Comparison of ENCODE assay signal across 24 cellular contexts in the genomic region with DNA sequence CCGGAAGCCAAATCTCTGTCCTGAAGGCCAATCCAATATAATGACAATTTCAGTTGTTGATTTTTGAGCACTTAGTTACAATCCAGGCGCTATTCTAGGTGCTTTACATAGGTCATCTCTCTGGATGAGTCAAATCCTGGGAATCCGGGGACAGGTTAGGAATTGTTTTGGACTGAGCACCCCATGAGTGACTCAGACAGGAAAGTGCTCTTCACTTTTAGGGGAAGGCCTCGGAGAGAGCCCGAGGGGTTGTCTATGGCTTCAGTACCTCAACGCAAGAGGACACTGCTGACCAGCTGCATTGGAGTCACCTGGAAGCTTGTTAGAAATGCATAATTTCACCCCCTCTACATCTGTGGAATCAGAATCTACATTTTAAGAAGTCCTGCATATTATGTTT.
A peak's percentile ranks its signal among the peaks of the same experiment; 100 is the strongest.
DNase-seq lines count a peak whose midpoint lies in the region; ATAC-seq and TF ChIP-seq lines count a peak whose summit lies in the region.
"Had no signal": no experiment of that assay in that cellular context is flagged by ENCODE, and none has a peak within 500 bp of the region (broad histone marks: within the 10 kb centered on the region; RNA-seq: fewer than 3 reads in every experiment).

No MANE protein-coding gene starts in this region.

- intact Hi-C loops in mammary epithelial cell (cut with micrococcal nuclease) (loop anchor here (5.0 to 10.0 kb wide), 3 partner anchors 102 to 755 kb away; a partner anchor contains a TSS), sigmoid colon (cut with DNase I) (no loop called here)

- H2AFZ ChIP-seq in mammary epithelial cell (ENCODE audit: low read depth, low read length): no peak overlapping the region

- no peaks in the 10 kb centered on the region for H3K79me2 ChIP-seq in mammary epithelial cell (ENCODE audit: insufficient read depth, low read length)

- CTCF ChIA-PET in mammary epithelial cell (lab: Charles Lee; ENCODE audit: low non-redundant PET): no interaction called here

- no peak overlapping the region for H3K9ac ChIP-seq in mammary epithelial cell (ENCODE audit: insufficient read depth, low read length)

- TF ChIP-seq CTCF in mammary epithelial cell (conservative IDR thresholded peaks at IDR 0.05 in 1 of 2, IDR thresholded peaks at IDR 0.05 in 1 of 2; ENCODE audit: extremely low read depth in 1 of 2, insufficient read depth in 1 of 2, low read depth in 1 of 2, low read length in 2 of 2) (peak; percentile 31 to 40), sigmoid colon (IDR thresholded peaks at IDR 0.05) (no peak)

- H3K4me3 ChIP-seq in mammary epithelial cell (replicated peaks in 1 of 3; ENCODE audit: insufficient read depth in 1 of 3, low read depth in 2 of 3, low read length in 3 of 3) (no peak overlapping the region), sigmoid colon (no peak overlapping the region), SJCRH30 (no peak overlapping the region)
- H3K4me3 ChIP-seq: SK-N-MC had no signal

- H3K4me1 ChIP-seq in mammary epithelial cell (ENCODE audit: insufficient read depth, low read length): peaks cover 15% of the 10 kb centered on the region
- H3K4me1 ChIP-seq in sigmoid colon: no peaks in the 10 kb centered on the region
- no peaks in the 10 kb centered on the region for H3K4me1 ChIP-seq in SJCRH30

- no peaks in the 10 kb centered on the region for H4K20me1 ChIP-seq in mammary epithelial cell (ENCODE audit: insufficient read depth, low read length)

- 2% methylated on average over 6 of the region's 6 CpGs for WGBS in mammary epithelial cell (ENCODE audit: low coverage, missing lambda C conversion rate)
- WGBS in sigmoid colon, 2 donors: 91 to 92% methylated on average over 6 of the region's 6 CpGs

- peak overlapping the region; percentile 21 for H3K27ac ChIP-seq in mammary epithelial cell (ENCODE audit: insufficient read depth, low read depth, low read length)
- no peak overlapping the region for H3K27ac ChIP-seq in epithelial cell of prostate
- H3K27ac ChIP-seq in sigmoid colon: no peak overlapping the region
- H3K27ac ChIP-seq in SJCRH30: no peak overlapping the region
- H3K27ac ChIP-seq: SK-N-MC had no signal

- H3K9me3 ChIP-seq in mammary epithelial cell (replicated peaks; ENCODE audit: insufficient read depth, low read length): no peaks in the 10 kb centered on the region
- no peaks in the 10 kb centered on the region for H3K9me3 ChIP-seq in sigmoid colon
- H3K9me3 ChIP-seq in SJCRH30 (replicated peaks): no peaks in the 10 kb centered on the region

- H3K27me3 ChIP-seq in mammary epithelial cell (ENCODE audit: insufficient read depth, low read length): no peaks in the 10 kb centered on the region
- peaks cover 0 to 4% (median 0%) of the 10 kb centered on the region in 3 donors for H3K27me3 ChIP-seq in sigmoid colon
- H3K27me3 ChIP-seq in SJCRH30: no peaks in the 10 kb centered on the region

- dilution Hi-C loops in mammary epithelial cell (cut with HindIII; ENCODE audit: low sequenced_read_pairs): no loop called here

- no TSS peak for BruUV-seq in mammary epithelial cell (replicated peaks; lab: Mats Ljungman, UMichigan)

- H3K36me3 ChIP-seq in mammary epithelial cell (ENCODE audit: insufficient read depth, low read length) (no peaks in the 10 kb centered on the region), sigmoid colon (no peaks in the 10 kb centered on the region), SJCRH30 (no peaks in the 10 kb centered on the region)

- TF ChIP-seq EP300 in sigmoid colon (IDR thresholded peaks at IDR 0.05): no peak

- in situ Hi-C loops in mammary epithelial cell (cut with MboI; ENCODE audit: low sequenced_read_pairs in 2 of 2): no loop called here

- H3K4me2 ChIP-seq in mammary epithelial cell (ENCODE audit: insufficient read depth, low read depth, low read length): peak overlapping the region; percentile 28

- no peak for TF ChIP-seq POLR2A in sigmoid colon (IDR thresholded peaks at IDR 0.05)

- DNase-seq in RPMI7951 (ENCODE audit: low read depth) (peak; percentile 39), mammary epithelial cell (peak; percentile 91), epithelial cell of prostate (ENCODE audit: low read depth, low spot score) (peak; percentile 45), sigmoid colon (peak; percentile 1), DMS153 (lab: John Stamatoyannopoulos, UW) (no peak), SJCRH30 (no peak), cerebellar cortex (ENCODE audit: low spot score) (no peak)
- DNase-seq: C1 segment of cervical spinal cord; CD4-positive, alpha-beta memory T cell; COR-L47; EL; GDM1; Karpas-422; MV-4-11; NCI-H1105; NCI-H1436 treated with DMSO at 0.1 percent for 48 hours; NCI-H187 treated with DMSO at 0.1 percent for 48 hours; NCI-H2171 treated with DMSO at 0.1 percent for 48 hours; NCI-H524; NCI-H748 treated with DMSO at 0.1 percent for 48 hours; SHP77 had no signal

- no peak for ATAC-seq in GM19455 (IDR thresholded peaks at IDR 0.05; ENCODE audit: unreplicated experiment)
- ATAC-seq: HepG2 had no signal

Comparison
In these comparisons a context has a peak if more than half of its experiments do, and no peak if none do; other contexts are left out.
1. DNase-seq: peak in RPMI7951 (single experiment), mammary epithelial cell (single experiment), epithelial cell of prostate (single experiment) and sigmoid colon (single experiment); none in DMS153 (single experiment), SJCRH30 (0 of 2) and cerebellar cortex (single experiment).
2. CTCF ChIP-seq: peak in mammary epithelial cell (2 of 2); none in sigmoid colon (0 of 4).